ENCODE assay signal across 1 cellular context in genomic region chr6:29747688-29748250, GRCh38.
TF ChIP-seq lines count a peak whose summit lies in the region.

No MANE protein-coding gene starts in this region.

TF ChIP-seq in H1, 55 proteins besides CTCF, POLR2A, EP300 and RAD21 (continued from another document):
- no peak for TF ChIP-seq USF2 (IDR thresholded peaks at IDR 0.05; ENCODE audit: low read length)
- no peak for TF ChIP-seq TAF7 (optimal IDR thresholded peaks at IDR 0.05; ENCODE audit: borderline replicate concordance, low read depth, low read length)
- TF ChIP-seq FOSL1 (IDR thresholded peaks at IDR 0.05; ENCODE audit: insufficient read depth, low read depth, low read length) = no peak
- TF ChIP-seq YY1 (IDR thresholded peaks at IDR 0.05; ENCODE audit: low read depth, low read length) = no peak
- TF ChIP-seq POU5F1 (IDR thresholded peaks at IDR 0.05; ENCODE audit: low read depth, low read length) = no peak
- TF ChIP-seq NRF1 (IDR thresholded peaks at IDR 0.05; ENCODE audit: low read depth, low read length) = no peak
- no peak for TF ChIP-seq RFX5 (IDR thresholded peaks at IDR 0.05; ENCODE audit: borderline replicate concordance, low read depth, low read length)
- TF ChIP-seq RNF2 (IDR thresholded peaks at IDR 0.05; ENCODE audit: borderline replicate concordance, low read depth, low read length, missing control alignments, poor library complexity, severe bottlenecking) = no peak
- no peak for TF ChIP-seq HDAC6 (IDR thresholded peaks at IDR 0.05; ENCODE audit: low read depth, low read length)
- TF ChIP-seq SP4 (IDR thresholded peaks at IDR 0.05; ENCODE audit: low read length) = no peak
- TF ChIP-seq BRCA1 (IDR thresholded peaks at IDR 0.05; ENCODE audit: low read depth, low read length) = no peak
- no peak for TF ChIP-seq JUND (IDR thresholded peaks at IDR 0.05; ENCODE audit: low read length)
- TF ChIP-seq KDM5A (IDR thresholded peaks at IDR 0.05; ENCODE audit: low read length) = no peak
